Comparison of ENCODE assay signal across 12 cellular contexts in genomic region chr19:47509973-47510372, GRCh38.
DNase-seq lines count a peak whose midpoint lies in the region; ATAC-seq lines count a peak whose summit lies in the region.
"Had no signal": no experiment of that assay in that cellular context is flagged by ENCODE, and none has a peak within 500 bp of the region (broad histone marks: within the 10 kb centered on the region; RNA-seq: fewer than 3 reads in every experiment).

No MANE protein-coding gene starts in this region.

- H3K27me3 ChIP-seq in stomach smooth muscle (ENCODE audit: control insufficient read depth in 1 of 2, insufficient read depth in 2 of 2, low read length in 2 of 2), result no peaks in the 10 kb centered on the region
- H3K27me3 ChIP-seq: SJCRH30 had no signal

- no peak for ATAC-seq in HG03025 (IDR thresholded peaks at IDR 0.05; ENCODE audit: low FRiP score, unreplicated experiment)
- ATAC-seq: GM12878 had no signal

- peaks cover 0 to 6% of the 10 kb centered on the region in 2 donors for H3K36me3 ChIP-seq in stomach smooth muscle (ENCODE audit: control insufficient read depth in 2 of 2, insufficient read depth in 2 of 2, low read length in 2 of 2)

- no peaks in the 10 kb centered on the region for H3K9me3 ChIP-seq in stomach smooth muscle (ENCODE audit: control insufficient read depth in 2 of 2, low read length in 2 of 2)
- H3K9me3 ChIP-seq: SJCRH30 had no signal

- H3K4me1 ChIP-seq in stomach smooth muscle (ENCODE audit: control insufficient read depth, insufficient read depth, low read length), result peaks cover 82% of the 10 kb centered on the region

- DNase-seq in NCI-H446 (lab: John Stamatoyannopoulos, UW), result peak; percentile 63 to 90
- peak; percentile 45 for DNase-seq in cerebellar cortex (ENCODE audit: low spot score)
- peak; percentile 63 for DNase-seq in medulla oblongata (ENCODE audit: extremely low spot score)
- no peak for DNase-seq in DMS153 treated with DMSO at 0.1 percent for 48 hours (lab: John Stamatoyannopoulos, UW; ENCODE audit: unreplicated experiment)
- DNase-seq in GM03348 (ENCODE audit: low spot score), result no peak
- no peak for DNase-seq in activated CD4-positive, alpha-beta T cell treated with anti-CD3 and anti-CD28 coated beads for 4 hours
- DNase-seq: IMR-90; stimulated activated CD4-positive, alpha-beta T cell treated with anti-CD3 and anti-CD28 coated beads, Interleukin-2, amount 100 ng/mL, for 48 hours had no signal

- peak overlapping the region in 1 of 2 donors; percentile 42 for H3K9ac ChIP-seq in stomach smooth muscle (ENCODE audit: low read length in 2 of 2)

- peak overlapping the region; percentile 27 to 54 for H3K4me3 ChIP-seq in stomach smooth muscle (ENCODE audit: low read length in 2 of 2)
- H3K4me3 ChIP-seq: GM12878, SJCRH30 had no signal

- peak overlapping the region; percentile 98 for H3K27ac ChIP-seq in stomach smooth muscle (ENCODE audit: low read length)
- H3K27ac ChIP-seq: SJCRH30 had no signal

Comparison
In these comparisons a context has a peak if more than half of its experiments do, and no peak if none do; other contexts are left out.
1. DNase-seq: peak in NCI-H446 (2 of 2), cerebellar cortex (single experiment) and medulla oblongata (single experiment); none in DMS153 treated with DMSO at 0.1 percent for 48 hours (single experiment), GM03348 (single experiment) and activated CD4-positive, alpha-beta T cell treated with anti-CD3 and anti-CD28 coated beads for 4 hours (0 of 2).